Comparison of ENCODE assay signal across 13 cellular contexts in genomic region chrX:13064599-13065143, GRCh38. TPM values are rescaled to one million over a fixed set of nuclear protein-coding genes. Genes with fewer than 3 reads are reported as not detected.
DNase-seq lines count a peak whose midpoint lies in the region; ATAC-seq, FAIRE-seq and TF ChIP-seq lines count a peak whose summit lies in the region.
"Had no signal": no experiment of that assay in that cellular context is flagged by ENCODE, and none has a peak within 500 bp of the region (broad histone marks: within the 10 kb centered on the region; RNA-seq: fewer than 3 reads in every experiment).

No MANE protein-coding gene starts in this region.

- no peak overlapping the region for H3K9ac ChIP-seq in colonic mucosa (ENCODE audit: low read depth in 2 of 2, low read length in 2 of 2)

- no peak for TF ChIP-seq CTCF in bronchial epithelial cell (IDR thresholded peaks at IDR 0.05; ENCODE audit: insufficient read depth, low read length, severe bottlenecking)
- TF ChIP-seq CTCF in nephron (IDR thresholded peaks at IDR 0.05; ENCODE audit: unreplicated experiment in 3 of 3): no peak
- TF ChIP-seq CTCF in colonic mucosa (IDR thresholded peaks at IDR 0.05): no peak

- FAIRE-seq in bronchial epithelial cell (lab: Jason Lieb, UNC): no peak

- no peaks in the 10 kb centered on the region for H3K27me3 Mint-ChIP-seq in nephron (ENCODE audit: low read depth)

- no peak overlapping the region for H3K4me3 ChIP-seq in bronchial epithelial cell (ENCODE audit: low read depth, low read length)
- no peak overlapping the region for H3K4me3 ChIP-seq in colonic mucosa
- H3K4me3 ChIP-seq: spleen had no signal

- no peak overlapping the region for H3K4me3 Mint-ChIP-seq in nephron

- ATAC-seq in GM21526 (IDR thresholded peaks at IDR 0.05; ENCODE audit: low FRiP score, unreplicated experiment): no peak
- ATAC-seq in HG02870 (IDR thresholded peaks at IDR 0.05; ENCODE audit: unreplicated experiment): no peak
- ATAC-seq in HG03469 (IDR thresholded peaks at IDR 0.05; ENCODE audit: unreplicated experiment): no peak

- intact Hi-C loops in colonic mucosa (cut with DNase I): no loop called here

- no peak overlapping the region for H3K27ac ChIP-seq in colonic mucosa

- peak; percentile 73 for DNase-seq in AG08395 (ENCODE audit: low spot score)
- DNase-seq in HCEC 1CT: peak; percentile 60
- DNase-seq in bronchial epithelial cell (ENCODE audit: low read depth): peak; percentile 17
- DNase-seq in colonic mucosa: no peak
- DNase-seq: midbrain, NCI-H1694, spleen, T-helper 2 cell had no signal

- peaks cover 44% of the 10 kb centered on the region for H3K9me3 Mint-ChIP-seq in nephron

- H3K27ac Mint-ChIP-seq in nephron: peak overlapping the region; percentile 40 to 69 (median 54)

- H3K27me3 ChIP-seq in bronchial epithelial cell (ENCODE audit: control insufficient read depth, insufficient read depth, low read length) (no peaks in the 10 kb centered on the region), colonic mucosa (no peaks in the 10 kb centered on the region)
- H3K27me3 ChIP-seq: spleen had no signal

- H3K36me3 Mint-ChIP-seq in nephron (ENCODE audit: low read depth): peaks cover 15% of the 10 kb centered on the region

- no peaks in the 10 kb centered on the region for H3K9me3 ChIP-seq in colonic mucosa

- no peaks in the 10 kb centered on the region for H3K36me3 ChIP-seq in bronchial epithelial cell (ENCODE audit: control insufficient read depth, insufficient read depth, low read length)
- no peaks in the 10 kb centered on the region for H3K36me3 ChIP-seq in colonic mucosa
- H3K36me3 ChIP-seq: spleen had no signal

- no peaks in the 10 kb centered on the region for H3K4me1 ChIP-seq in colonic mucosa

- peaks cover 16% of the 10 kb centered on the region for H3K4me1 Mint-ChIP-seq in nephron

RNA-seq across cellular contexts. Expression of gene FAM9C, which starts 20.3 kb away (rescaled TPM):
- not detected in 2 replicates for total RNA-seq in bronchial epithelial cell
- not detected for total RNA-seq in colonic mucosa
- total RNA-seq: glomerular endothelial cell had no signal
